10 cellular contexts compared by ENCODE assay signal in the genomic region with DNA sequence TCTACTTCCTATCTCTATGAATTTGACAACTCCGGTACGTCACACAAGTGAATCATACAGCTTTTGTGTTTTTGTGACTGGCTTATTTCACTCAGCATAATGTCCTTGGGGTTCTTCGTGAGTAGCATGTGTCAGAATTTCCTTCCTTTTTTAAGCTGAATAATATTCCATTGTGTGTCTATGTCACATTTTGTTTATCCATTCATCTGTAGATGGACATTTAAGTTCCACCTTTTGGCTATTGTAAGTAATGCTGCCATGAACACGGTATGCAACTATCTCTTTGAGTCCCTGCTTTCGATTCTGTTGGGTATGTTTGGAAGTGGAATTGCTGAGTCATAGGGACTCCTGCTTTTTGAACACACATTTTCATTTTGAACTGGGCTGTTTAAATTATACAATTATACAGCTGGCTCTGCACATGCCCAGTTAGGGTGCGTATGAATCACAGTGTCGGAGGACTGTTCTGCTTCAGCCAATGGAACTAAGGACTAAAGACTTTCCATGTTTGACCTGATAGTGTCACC. TPM values are rescaled to one million over a fixed set of nuclear protein-coding genes. Genes with fewer than 3 reads are reported as not detected.
A peak's percentile ranks its signal among the peaks of the same experiment; 100 is the strongest.
DNase-seq lines count a peak whose midpoint lies in the region; ATAC-seq and TF ChIP-seq lines count a peak whose summit lies in the region.
"Had no signal": no experiment of that assay in that cellular context is flagged by ENCODE, and none has a peak within 500 bp of the region (broad histone marks: within the 10 kb centered on the region; RNA-seq: fewer than 3 reads in every experiment).

No MANE protein-coding gene starts in this region.

- no peaks in the 10 kb centered on the region for H3K36me3 ChIP-seq in smooth muscle cell (ENCODE audit: low read depth)
- no peaks in the 10 kb centered on the region for H3K36me3 ChIP-seq in prostate gland

- H3K9me3 Mint-ChIP-seq in activated CD4-positive, alpha-beta T cell treated with anti-CD3 and anti-CD28 coated beads, Interleukin-2, amount 10 ng/mL, durations not matched to agents 24 days and 14 days, result no peaks in the 10 kb centered on the region
- no peaks in the 10 kb centered on the region for H3K9me3 Mint-ChIP-seq in activated CD4-positive, alpha-beta T cell treated with anti-CD3 and anti-CD28 coated beads, Interleukin-2, amount 10 ng/mL, durations not matched to agents 7 days and 5 days

- POLR2A ChIA-PET in activated CD4-positive, alpha-beta T cell treated with anti-CD3 and anti-CD28 coated beads, Interleukin-2, amount 10 ng/mL, durations not matched to agents 7 days and 5 days (lab: Charles Lee), result no interaction called here

- peaks cover 15% of the 10 kb centered on the region for H3K4me1 Mint-ChIP-seq in activated CD4-positive, alpha-beta T cell treated with anti-CD3 and anti-CD28 coated beads, Interleukin-2, amount 10 ng/mL, durations not matched to agents 24 days and 14 days
- H3K4me1 Mint-ChIP-seq in activated CD4-positive, alpha-beta T cell treated with anti-CD3 and anti-CD28 coated beads, Interleukin-2, amount 10 ng/mL, durations not matched to agents 7 days and 5 days, result peaks cover 6% of the 10 kb centered on the region

- peak overlapping the region; percentile 62 for H3K4me2 ChIP-seq in smooth muscle cell

- H3K9me3 ChIP-seq in smooth muscle cell (replicated peaks; ENCODE audit: low read depth), result no peaks in the 10 kb centered on the region
- no peaks in the 10 kb centered on the region for H3K9me3 ChIP-seq in prostate gland

- intact Hi-C loops in activated CD4-positive, alpha-beta T cell treated with anti-CD3 and anti-CD28 coated beads, Interleukin-2, amount 10 ng/mL, durations not matched to agents 24 days and 14 days (cut with micrococcal nuclease), result loop anchor here (2.0 to 10.0 kb wide), 2 partner anchors 67 to 431 kb away; a partner anchor contains a TSS
- intact Hi-C loops in prostate gland (cut with DNase I), result no loop called here

- H3K27ac ChIP-seq in smooth muscle cell (ENCODE audit: low read depth), result peak overlapping the region; percentile 32
- H3K27ac ChIP-seq in prostate gland, result no peak overlapping the region

- H3K79me2 ChIP-seq in smooth muscle cell (ENCODE audit: low read depth), result no peaks in the 10 kb centered on the region

- peak overlapping the region; percentile 83 for H3K27ac Mint-ChIP-seq in activated CD4-positive, alpha-beta T cell treated with anti-CD3 and anti-CD28 coated beads, Interleukin-2, amount 10 ng/mL, durations not matched to agents 24 days and 14 days
- no peak overlapping the region for H3K27ac Mint-ChIP-seq in activated CD4-positive, alpha-beta T cell treated with anti-CD3 and anti-CD28 coated beads, Interleukin-2, amount 10 ng/mL, durations not matched to agents 7 days and 5 days

- ATAC-seq in esophagus mucosa (peak; percentile 41), GM21786 (IDR thresholded peaks at IDR 0.05; ENCODE audit: unreplicated experiment) (no peak)

- peak; percentile 58 for DNase-seq in activated CD4-positive, alpha-beta T cell treated with anti-CD3 and anti-CD28 coated beads, Interleukin-2, amount 10 ng/mL, durations not matched to agents 24 days and 14 days
- no peak for DNase-seq in activated CD4-positive, alpha-beta T cell treated with anti-CD3 and anti-CD28 coated beads, Interleukin-2, amount 10 ng/mL, durations not matched to agents 7 days and 5 days
- DNase-seq in OCI-M1 (lab: John Stamatoyannopoulos, UW), result peak; percentile 69
- no peak for DNase-seq in smooth muscle cell (lab: John Stamatoyannopoulos, UW; ENCODE audit: unreplicated experiment)
- no peak for DNase-seq in NCI-H187 treated with DMSO at 0.1 percent for 48 hours (lab: John Stamatoyannopoulos, UW)
- no peak for DNase-seq in prostate gland (ENCODE audit: low spot score)
- DNase-seq: retina had no signal

- no peak overlapping the region for H3K4me3 ChIP-seq in smooth muscle cell
- no peak overlapping the region for H3K4me3 ChIP-seq in prostate gland

- H2AFZ ChIP-seq in smooth muscle cell (ENCODE audit: low read depth), result no peak overlapping the region

- peaks cover 8% of the 10 kb centered on the region for H3K27me3 Mint-ChIP-seq in activated CD4-positive, alpha-beta T cell treated with anti-CD3 and anti-CD28 coated beads, Interleukin-2, amount 10 ng/mL, durations not matched to agents 24 days and 14 days
- H3K27me3 Mint-ChIP-seq in activated CD4-positive, alpha-beta T cell treated with anti-CD3 and anti-CD28 coated beads, Interleukin-2, amount 10 ng/mL, durations not matched to agents 7 days and 5 days, result peaks cover 6% of the 10 kb centered on the region

- no peak for TF ChIP-seq CTCF in smooth muscle cell (IDR thresholded peaks at IDR 0.05; ENCODE audit: borderline replicate concordance, insufficient read depth, poor library complexity, severe bottlenecking)
- TF ChIP-seq CTCF in prostate gland (IDR thresholded peaks at IDR 0.05), result no peak

- WGBS in smooth muscle cell (ENCODE audit: low lambda C conversion rate), result 51% methylated on average over 7 of the region's 7 CpGs
- 73% methylated on average over 7 of the region's 7 CpGs for WGBS in prostate gland

- peaks cover 5% of the 10 kb centered on the region for H3K4me1 ChIP-seq in smooth muscle cell (ENCODE audit: low read depth)
- H3K4me1 ChIP-seq in prostate gland (replicated peaks), result no peaks in the 10 kb centered on the region

- H4K20me1 ChIP-seq in smooth muscle cell (ENCODE audit: low read depth), result no peaks in the 10 kb centered on the region

- H3K4me3 Mint-ChIP-seq in activated CD4-positive, alpha-beta T cell treated with anti-CD3 and anti-CD28 coated beads, Interleukin-2, amount 10 ng/mL, durations not matched to agents 24 days and 14 days, result peak overlapping the region; percentile 21
- no peak overlapping the region for H3K4me3 Mint-ChIP-seq in activated CD4-positive, alpha-beta T cell treated with anti-CD3 and anti-CD28 coated beads, Interleukin-2, amount 10 ng/mL, durations not matched to agents 7 days and 5 days

- TF ChIP-seq POLR2A in prostate gland (IDR thresholded peaks at IDR 0.05), result no peak

- H3K27me3 ChIP-seq in smooth muscle cell (ENCODE audit: low read depth) (no peaks in the 10 kb centered on the region), prostate gland (replicated peaks; ENCODE audit: insufficient read depth) (no peaks in the 10 kb centered on the region)

- H3K36me3 Mint-ChIP-seq in activated CD4-positive, alpha-beta T cell treated with anti-CD3 and anti-CD28 coated beads, Interleukin-2, amount 10 ng/mL, durations not matched to agents 24 days and 14 days (ENCODE audit: low read depth), result no peaks in the 10 kb centered on the region
- no peaks in the 10 kb centered on the region for H3K36me3 Mint-ChIP-seq in activated CD4-positive, alpha-beta T cell treated with anti-CD3 and anti-CD28 coated beads, Interleukin-2, amount 10 ng/mL, durations not matched to agents 7 days and 5 days (ENCODE audit: low read depth)

- CTCF ChIA-PET in activated CD4-positive, alpha-beta T cell treated with anti-CD3 and anti-CD28 coated beads, Interleukin-2, amount 10 ng/mL, durations not matched to agents 7 days and 5 days (lab: Charles Lee), result interaction anchor here (0.6 kb wide), 1 partner anchor 605 kb away, joined by 3 read pairs; no protein-coding TSS in a partner anchor

- H3K9ac ChIP-seq in smooth muscle cell (ENCODE audit: low read depth), result no peak overlapping the region

- peaks cover 8% of the 10 kb centered on the region for H3F3A ChIP-seq in smooth muscle cell (ENCODE audit: low read depth)

RNA-seq across cellular contexts. Expression of a gene that starts 43.0 kb away (rescaled TPM):
- total RNA-seq in activated CD4-positive, alpha-beta T cell treated with anti-CD3 and anti-CD28 coated beads, Interleukin-2, amount 10 ng/mL, durations not matched to agents 24 days and 14 days, result not detected in 2 replicates
- not detected for total RNA-seq in activated CD4-positive, alpha-beta T cell treated with anti-CD3 and anti-CD28 coated beads, Interleukin-2, amount 10 ng/mL, durations not matched to agents 7 days and 5 days
- total RNA-seq in esophagus mucosa (not detected), smooth muscle cell (not detected in 2 replicates), prostate gland (under 1 TPM in 1 of 2 donors, not detected in 1; 0.57 TPM)
- not detected in 2 replicates for polyA plus RNA-seq in smooth muscle cell
- polyA plus RNA-seq: AG04450 had no signal

Comparison
In these comparisons a context has a peak if more than half of its experiments do, and no peak if none do; other contexts are left out.
1. DNase-seq: peak in activated CD4-positive, alpha-beta T cell treated with anti-CD3 and anti-CD28 coated beads, Interleukin-2, amount 10 ng/mL, durations not matched to agents 24 days and 14 days (single experiment) and OCI-M1 (single experiment); none in activated CD4-positive, alpha-beta T cell treated with anti-CD3 and anti-CD28 coated beads, Interleukin-2, amount 10 ng/mL, durations not matched to agents 7 days and 5 days (single experiment), smooth muscle cell (single experiment), NCI-H187 treated with DMSO at 0.1 percent for 48 hours (single experiment) and prostate gland (single experiment).